In genomic region chr7:11830582-11831382, GRCh38 we compare ENCODE assay signal across 1 cellular context.
TF ChIP-seq lines count a peak whose summit lies in the region.

No MANE protein-coding gene starts in this region.

TF ChIP-seq in HCT116, 20 proteins besides CTCF, POLR2A, EP300 and RAD21 (continued from another document):
- no peak for TF ChIP-seq CEBPB (IDR thresholded peaks at IDR 0.05; ENCODE audit: low read depth)
TF ChIP-seq in HCT116: peak in this region for 0.
